ENCODE assay signal across 11 cellular contexts in the genomic region with DNA sequence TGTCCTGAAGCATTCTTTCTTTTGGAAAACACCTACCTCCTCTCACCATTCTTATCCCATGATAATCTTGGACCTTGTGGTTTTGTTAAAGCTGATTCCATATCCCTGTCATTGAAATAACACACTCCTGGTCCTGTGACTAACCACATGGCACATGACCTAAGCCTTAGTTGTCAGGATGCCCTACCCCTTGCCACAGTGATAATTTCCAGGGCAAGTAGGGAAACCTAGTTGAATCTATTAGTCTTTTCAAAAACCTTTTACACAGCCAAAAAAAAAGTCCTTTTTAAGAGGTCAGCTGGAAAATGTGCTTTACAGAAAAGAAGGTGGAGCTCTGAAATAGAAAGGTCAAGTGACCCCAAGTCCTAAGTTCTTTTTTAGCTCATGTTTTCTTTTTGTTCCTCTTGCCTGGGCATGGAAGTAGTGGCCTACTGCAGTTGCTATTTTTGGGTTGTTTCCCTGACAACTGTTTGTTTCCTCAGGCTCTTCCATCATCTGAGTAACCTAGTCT.
DNase-seq lines count a peak whose midpoint lies in the region; ATAC-seq, FAIRE-seq and TF ChIP-seq lines count a peak whose summit lies in the region.
"Had no signal": no experiment of that assay in that cellular context is flagged by ENCODE, and none has a peak within 500 bp of the region (broad histone marks: within the 10 kb centered on the region; RNA-seq: fewer than 3 reads in every experiment).

No MANE protein-coding gene starts in this region.

- H3K27me3 Mint-ChIP-seq in astrocyte (ENCODE audit: low read depth, unreplicated experiment), result no peaks in the 10 kb centered on the region
- H3K27me3 Mint-ChIP-seq: CD4-positive, alpha-beta memory T cell had no signal

- peak overlapping the region in 1 of 2 experiments; percentile 57; a peak in 1 of 6 replicates for H3K27ac ChIP-seq in A549
- peak overlapping the region; percentile 81 for H3K27ac ChIP-seq in astrocyte (ENCODE audit: low read depth, low read length)
- peak overlapping the region in 1 of 2 donors; percentile 82 for H3K27ac ChIP-seq in uterus
- H3K27ac ChIP-seq in ascending aorta, result no peak overlapping the region

- no peaks in the 10 kb centered on the region for H3K36me3 Mint-ChIP-seq in astrocyte (ENCODE audit: low read depth, unreplicated experiment)
- H3K36me3 Mint-ChIP-seq: CD4-positive, alpha-beta memory T cell had no signal

- peak; percentile 62 to 71; a peak in 4 of 6 replicates for ATAC-seq in A549

- TF ChIP-seq EP300 in A549 (IDR thresholded peaks at IDR 0.05), result no peak

- H3K4me2 ChIP-seq in A549, result peak overlapping the region; percentile 24; the same call in 1 of the 3 replicates
- H3K4me2 ChIP-seq in astrocyte (ENCODE audit: low read length), result peak overlapping the region; percentile 53

- H3K27ac Mint-ChIP-seq in astrocyte (ENCODE audit: unreplicated experiment), result peak overlapping the region; percentile 63
- H3K27ac Mint-ChIP-seq: CD4-positive, alpha-beta memory T cell had no signal

- no peaks in the 10 kb centered on the region for H3K9me3 Mint-ChIP-seq in astrocyte (ENCODE audit: unreplicated experiment)

- no peak for TF ChIP-seq CTCF in A549 (IDR thresholded peaks at IDR 0.05)
- no peak for TF ChIP-seq CTCF in astrocyte (IDR thresholded peaks at IDR 0.05; ENCODE audit: insufficient read depth, low read depth, low read length)
- no peak for TF ChIP-seq CTCF in uterus (IDR thresholded peaks at IDR 0.05)
- no peak for TF ChIP-seq CTCF in ascending aorta (IDR thresholded peaks at IDR 0.05)

- H3K4me3 ChIP-seq in A549, result no peak overlapping the region
- H3K4me3 ChIP-seq in astrocyte (ENCODE audit: insufficient read depth, low read depth, low read length), result no peak overlapping the region
- H3K4me3 ChIP-seq in uterus, result no peak overlapping the region
- no peak overlapping the region for H3K4me3 ChIP-seq in ascending aorta

- H4K20me1 ChIP-seq in astrocyte (ENCODE audit: insufficient read depth, low read length), result no peaks in the 10 kb centered on the region

- no peak overlapping the region for H2AFZ ChIP-seq in astrocyte (ENCODE audit: low read depth, low read length)

- no peak overlapping the region for H3K4me3 Mint-ChIP-seq in astrocyte (ENCODE audit: unreplicated experiment)
- H3K4me3 Mint-ChIP-seq: CD4-positive, alpha-beta memory T cell had no signal

- H3K4me1 ChIP-seq in A549 (peaks cover 8% of the 10 kb centered on the region; the same call in 2 of the 3 replicates), astrocyte (ENCODE audit: insufficient read depth, low read length) (peaks cover 7% of the 10 kb centered on the region), uterus (no peaks in the 10 kb centered on the region), ascending aorta (no peaks in the 10 kb centered on the region)

- no peak for TF ChIP-seq RAD21 in A549 (conservative IDR thresholded peaks at IDR 0.05 in 1 of 2, IDR thresholded peaks at IDR 0.05 in 1 of 2)

- CTCF ChIA-PET in A549 (lab: Yijun Ruan, JAX), result interaction anchor here (1.6 to 2.8 kb wide), 2 partner anchors 9 to 104 kb away, joined by 3 to 12 read pairs; no protein-coding TSS in a partner anchor

- peaks cover 6% of the 10 kb centered on the region for H3K4me1 Mint-ChIP-seq in astrocyte (ENCODE audit: low read depth, unreplicated experiment)
- H3K4me1 Mint-ChIP-seq: CD4-positive, alpha-beta memory T cell had no signal

- intact Hi-C loops in uterus (cut with DNase I; ENCODE audit: low total_unique reads), result no loop called here
- intact Hi-C loops in ascending aorta (cut with DNase I), result no loop called here

- peak overlapping the region; percentile 47 for H3K9ac ChIP-seq in astrocyte (ENCODE audit: low read length)

- DNase-seq in A549 (ENCODE audit: low read depth in 1 of 2, low spot score in 1 of 2) (peak in 1 of 2 experiments; percentile 14), HPDE6-E6E7 (ENCODE audit: extremely low spot score) (peak; percentile 57), astrocyte (ENCODE audit: low read depth) (peak; percentile 79), kidney tubule cell (ENCODE audit: low spot score) (peak; percentile 97), uterus (no peak), ascending aorta (ENCODE audit: low spot score in 2 of 2) (no peak), superior temporal gyrus (ENCODE audit: extremely low spot score) (no peak)
- no peak for DNase-seq in activated CD8-positive, alpha-beta memory T cell treated with anti-CD3 and anti-CD28 coated beads for 24 hours
- DNase-seq: CD4-positive, alpha-beta memory T cell; NCI-H2227 treated with DMSO at 0.1 percent for 48 hours; right cardiac atrium had no signal

- TF ChIP-seq POLR2A in A549 (IDR thresholded peaks at IDR 0.05; ENCODE audit: low read length) (no peak), uterus (IDR thresholded peaks at IDR 0.05) (no peak)

- POLR2A ChIA-PET in A549 (lab: Yijun Ruan, JAX), result no interaction called here

- no peak for FAIRE-seq in A549 (lab: Jason Lieb, UNC)
- peak; percentile 60 for FAIRE-seq in astrocyte (lab: Jason Lieb, UNC)

- H3K79me2 ChIP-seq in astrocyte (ENCODE audit: insufficient read depth, low read length), result no peaks in the 10 kb centered on the region

- H3K9me3 ChIP-seq in A549 (no peaks in the 10 kb centered on the region), astrocyte (ENCODE audit: insufficient read depth, low read depth, low read length) (no peaks in the 10 kb centered on the region), uterus (no peaks in the 10 kb centered on the region), ascending aorta (no peaks in the 10 kb centered on the region)

- H3K36me3 ChIP-seq in astrocyte (ENCODE audit: insufficient read depth, low read length) (no peaks in the 10 kb centered on the region), uterus (no peaks in the 10 kb centered on the region), ascending aorta (no peaks in the 10 kb centered on the region)

- H3K27me3 ChIP-seq in astrocyte (ENCODE audit: insufficient read depth, low read length) (no peaks in the 10 kb centered on the region), uterus (no peaks in the 10 kb centered on the region), ascending aorta (no peaks in the 10 kb centered on the region)

TF ChIP-seq in A549, 52 proteins besides CTCF, POLR2A, EP300 and RAD21:
- TF ChIP-seq EHF (CRISPR knock-in tag; IDR thresholded peaks at IDR 0.05), result no peak
- TF ChIP-seq EHMT2 (IDR thresholded peaks at IDR 0.05; ENCODE audit: low read depth), result no peak
- TF ChIP-seq CHD2 (IDR thresholded peaks at IDR 0.05; ENCODE audit: low read length, partially characterized antibody), result no peak
- no peak for TF ChIP-seq TP53 (CRISPR knock-in tag; IDR thresholded peaks at IDR 0.05)
- TF ChIP-seq REST (IDR thresholded peaks at IDR 0.05), result no peak

Comparison
In these comparisons a context has a peak if more than half of its experiments do, and no peak if none do; other contexts are left out.
1. DNase-seq: peak in HPDE6-E6E7 (single experiment), astrocyte (single experiment) and kidney tubule cell (single experiment); none in activated CD8-positive, alpha-beta memory T cell treated with anti-CD3 and anti-CD28 coated beads for 24 hours (single experiment), uterus (0 of 2), ascending aorta (0 of 2) and superior temporal gyrus (single experiment).